ENCODE assay signal across 25 cellular contexts in the genomic region with DNA sequence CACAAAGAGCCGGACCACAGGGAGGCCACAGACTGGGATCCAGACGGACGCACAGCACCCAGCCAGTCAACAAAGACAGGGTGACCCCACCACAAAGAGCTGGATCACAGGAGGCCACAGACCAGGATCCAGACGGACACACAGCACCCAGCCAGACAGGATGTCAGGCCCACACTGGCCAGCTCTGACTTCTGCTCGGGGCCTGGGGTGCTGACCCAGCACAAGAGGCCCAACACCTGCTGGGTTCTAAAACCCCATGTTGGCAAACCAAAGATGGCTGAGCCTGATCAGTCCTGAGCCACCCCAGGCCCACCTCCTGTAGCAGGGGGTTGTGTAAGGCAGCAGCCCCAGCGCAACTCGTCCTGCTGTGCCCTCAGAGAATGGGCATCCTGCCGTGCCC.
"Had no signal": no experiment of that assay in that cellular context is flagged by ENCODE, and none has a peak within 500 bp of the region (broad histone marks: within the 10 kb centered on the region; RNA-seq: fewer than 3 reads in every experiment).

No MANE protein-coding gene starts in this region.

- H3K9me3 ChIP-seq: breast epithelium, colonic mucosa, esophagus squamous epithelium, gastrocnemius medialis, left ventricle myocardium inferior, transverse colon, uterus had no signal

- ATAC-seq: activated CD4-positive, alpha-beta T cell treated with anti-CD3 and anti-CD28 coated beads for 36 hours; activated T-cell treated with anti-CD3 and anti-CD28 coated beads, Interleukin-2, amount 50 U/mL, for 4 hours; gastrocnemius medialis; natural killer cell treated with Interleukin-12 subunit alpha and Interleukin-12 subunit beta and Interleukin-15 and Interleukin-18, amount 100 ng/mL, for 72 hours; sciatic nerve; stimulated activated memory B cell treated with anti-CD40 and anti-IgM and Interleukin-4, amounts not matched to agents 10 μg/mL and 1 μg/mL and 100 μg/mL, for 72 hours had no signal

- H3K27me3 ChIP-seq: breast epithelium, colonic mucosa, esophagus squamous epithelium, gastrocnemius medialis, transverse colon, uterus had no signal

- H3K27ac ChIP-seq: breast epithelium, colonic mucosa, esophagus squamous epithelium, gastrocnemius medialis, left ventricle myocardium inferior, transverse colon, uterus had no signal

- H3K4me3 ChIP-seq: breast epithelium, colonic mucosa, esophagus squamous epithelium, gastrocnemius medialis, left ventricle myocardium inferior, transverse colon, uterus had no signal

- H3K36me3 ChIP-seq: breast epithelium, colonic mucosa, transverse colon, uterus had no signal

- H3K27ac Mint-ChIP-seq: activated B cell treated with CpG ODN at 0.5 μM for 24 hours; activated CD4-positive, alpha-beta T cell treated with anti-CD3 and anti-CD28 coated beads for 36 hours; natural killer cell treated with Interleukin-12 subunit alpha and Interleukin-12 subunit beta and Interleukin-15 and Interleukin-18, amount 100 ng/mL, for 72 hours; stimulated activated memory B cell treated with anti-CD40 and anti-IgM and Interleukin-4, amounts not matched to agents 10 μg/mL and 1 μg/mL and 100 μg/mL, for 72 hours; T-helper 1 cell treated with Interleukin-12 subunit alpha and Interleukin-12 subunit beta and Interleukin-4 antibody, amounts not matched to agents 30 μg/mL and 1 μg/mL, for 36 hours had no signal

- DNase-seq: activated B cell treated with CpG ODN at 0.5 μM for 24 hours; activated CD4-positive, alpha-beta T cell treated with anti-CD3 and anti-CD28 coated beads for 36 hours; activated CD4-positive, alpha-beta T cell treated with anti-CD3 and anti-CD28 coated beads, Interleukin-2, amount 50 U/mL, for 4 hours; activated CD8-positive, alpha-beta memory T cell treated with anti-CD3 and anti-CD28 coated beads for 24 hours; activated CD8-positive, alpha-beta memory T cell treated with anti-CD3 and anti-CD28 coated beads, Interleukin-2, amount 50 U/mL, for 4 hours; activated naive CD4-positive, alpha-beta T cell treated with Interleukin-2 at 50 U/mL for 16 hours; activated naive CD8-positive, alpha-beta T cell treated with anti-CD3 and anti-CD28 coated beads for 36 hours; activated T-cell treated with anti-CD3 and anti-CD28 coated beads, Interleukin-2, amount 50 U/mL, for 4 hours; colonic mucosa; esophagus squamous epithelium; gastrocnemius medialis; hippocampal formation; left ventricle myocardium inferior; nucleus accumbens; posterior cingulate gyrus; small intestine; stimulated activated CD4-positive, alpha-beta T cell treated with anti-CD3 and anti-CD28 coated beads, Interleukin-2, amount 100 ng/mL, for 24 hours; T1000; transverse colon; uterus had no signal

- H3K27me3 Mint-ChIP-seq: activated B cell treated with CpG ODN at 0.5 μM for 24 hours; activated CD4-positive, alpha-beta T cell treated with anti-CD3 and anti-CD28 coated beads for 36 hours; activated naive CD8-positive, alpha-beta T cell treated with anti-CD3 and anti-CD28 coated beads for 36 hours; natural killer cell treated with Interleukin-12 subunit alpha and Interleukin-12 subunit beta and Interleukin-15 and Interleukin-18, amount 100 ng/mL, for 72 hours; stimulated activated memory B cell treated with anti-CD40 and anti-IgM and Interleukin-4, amounts not matched to agents 10 μg/mL and 1 μg/mL and 100 μg/mL, for 72 hours had no signal

- H3K4me3 Mint-ChIP-seq: activated B cell treated with CpG ODN at 0.5 μM for 24 hours; activated CD4-positive, alpha-beta T cell treated with anti-CD3 and anti-CD28 coated beads for 36 hours; activated naive CD8-positive, alpha-beta T cell treated with anti-CD3 and anti-CD28 coated beads for 36 hours; activated T-cell treated with anti-CD3 and anti-CD28 coated beads, Interleukin-2, amount 50 U/mL, for 4 hours; natural killer cell treated with Interleukin-12 subunit alpha and Interleukin-12 subunit beta and Interleukin-15 and Interleukin-18, amount 100 ng/mL, for 72 hours; stimulated activated memory B cell treated with anti-CD40 and anti-IgM and Interleukin-4, amounts not matched to agents 10 μg/mL and 1 μg/mL and 100 μg/mL, for 72 hours; T-helper 1 cell treated with Interleukin-12 subunit alpha and Interleukin-12 subunit beta and Interleukin-4 antibody, amounts not matched to agents 30 μg/mL and 1 μg/mL, for 36 hours had no signal

- H3K9me3 Mint-ChIP-seq: activated B cell treated with CpG ODN at 0.5 μM for 24 hours; activated naive CD8-positive, alpha-beta T cell treated with anti-CD3 and anti-CD28 coated beads for 36 hours; activated T-cell treated with anti-CD3 and anti-CD28 coated beads, Interleukin-2, amount 50 U/mL, for 4 hours; natural killer cell treated with Interleukin-12 subunit alpha and Interleukin-12 subunit beta and Interleukin-15 and Interleukin-18, amount 100 ng/mL, for 72 hours; stimulated activated memory B cell treated with anti-CD40 and anti-IgM and Interleukin-4, amounts not matched to agents 10 μg/mL and 1 μg/mL and 100 μg/mL, for 72 hours; T-helper 1 cell treated with Interleukin-12 subunit alpha and Interleukin-12 subunit beta and Interleukin-4 antibody, amounts not matched to agents 30 μg/mL and 1 μg/mL, for 36 hours had no signal
